In the genomic region with DNA sequence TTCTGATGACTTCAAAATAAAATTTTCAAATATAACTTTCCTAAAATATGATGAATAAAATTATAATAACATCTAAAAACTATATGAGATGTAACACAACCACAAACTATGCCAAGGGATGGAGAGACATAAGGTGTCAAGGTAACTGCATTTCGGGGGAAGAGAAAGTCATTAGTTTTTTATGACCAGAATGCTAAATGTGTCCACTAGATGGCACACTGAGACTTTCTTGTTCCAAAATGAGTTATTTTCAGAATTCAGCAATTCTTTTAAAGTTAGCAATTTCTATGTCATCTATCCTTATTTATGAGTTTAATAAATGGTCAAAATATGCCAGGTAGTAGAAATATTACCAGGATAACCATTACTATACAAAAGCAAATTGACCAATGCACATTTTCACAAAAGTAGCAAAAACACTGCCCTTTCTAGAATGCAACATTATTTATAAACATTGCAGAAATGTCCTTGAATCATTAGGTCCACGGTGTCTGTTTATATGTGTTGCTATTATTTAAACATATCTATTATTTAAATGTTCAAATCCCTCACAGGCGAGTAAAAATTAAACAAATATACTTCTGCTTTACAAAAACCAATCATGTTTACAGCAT, we compare ENCODE assay signal across 7 cellular contexts.
A peak's percentile ranks its signal among the peaks of the same experiment; 100 is the strongest.
DNase-seq lines count a peak whose midpoint lies in the region; ATAC-seq and TF ChIP-seq lines count a peak whose summit lies in the region.

No MANE protein-coding gene starts in this region.

- H3K4me3 ChIP-seq in H7 (ENCODE audit: insufficient read depth, low read depth, low read length) (no peak overlapping the region), fibroblast of lung (replicated peaks in 1 of 4; ENCODE audit: control extremely low read depth in 1 of 4, insufficient read depth in 1 of 4, low read depth in 3 of 4, low read length in 4 of 4) (no peak overlapping the region)

- no peak overlapping the region for H2AFZ ChIP-seq in fibroblast of lung (ENCODE audit: low read length)

- H3K4me2 ChIP-seq in fibroblast of lung (ENCODE audit: extremely low read depth, insufficient read depth, low read length), result no peak overlapping the region

- no peak overlapping the region for H3K9ac ChIP-seq in fibroblast of lung (ENCODE audit: insufficient read depth, low read length)

- no peak overlapping the region for H3K4me3 Mint-ChIP-seq in stimulated activated naive CD8-positive, alpha-beta T cell treated with anti-CD3 and anti-CD28 coated beads, Interleukin-15, amount 100 ng/mL, for 72 hours

- peak; percentile 47 to 70 for TF ChIP-seq CTCF in fibroblast of lung (conservative IDR thresholded peaks at IDR 0.05 in 1 of 2, IDR thresholded peaks at IDR 0.05 in 1 of 2; ENCODE audit: low read depth in 1 of 2, low read length in 2 of 2)

- DNase-seq in DMS 273 (lab: John Stamatoyannopoulos, UW; ENCODE audit: unreplicated experiment) (peak; percentile 53), H7 (peak; percentile 47), RPMI8226 (peak; percentile 59), fibroblast of lung (ENCODE audit: low read depth in 2 of 2) (peak; percentile 19 to 55), pons (ENCODE audit: low spot score) (peak; percentile 61)
- DNase-seq in stimulated activated naive CD8-positive, alpha-beta T cell treated with anti-CD3 and anti-CD28 coated beads, Interleukin-15, amount 100 ng/mL, for 72 hours, result no peak

- no peak for ATAC-seq in GM21723 (IDR thresholded peaks at IDR 0.05; ENCODE audit: unreplicated experiment)
- ATAC-seq in stimulated activated naive CD8-positive, alpha-beta T cell treated with anti-CD3 and anti-CD28 coated beads, Interleukin-15, amount 100 ng/mL, for 72 hours, result no peak

- H3K79me2 ChIP-seq in fibroblast of lung (ENCODE audit: control insufficient read depth, insufficient read depth, low read length), result no peaks in the 10 kb centered on the region

- H4K20me1 ChIP-seq in fibroblast of lung (ENCODE audit: control insufficient read depth, extremely low read depth, insufficient read depth, low read length), result no peaks in the 10 kb centered on the region

- no peaks in the 10 kb centered on the region for H3K27me3 ChIP-seq in H7 (ENCODE audit: control insufficient read depth, insufficient read depth, low read length)
- H3K27me3 ChIP-seq in fibroblast of lung (ENCODE audit: control insufficient read depth, insufficient read depth, low read length), result no peaks in the 10 kb centered on the region

- no peak overlapping the region for H3K27ac ChIP-seq in fibroblast of lung (ENCODE audit: insufficient read depth, low read length)

- no peaks in the 10 kb centered on the region for H3K4me1 Mint-ChIP-seq in stimulated activated naive CD8-positive, alpha-beta T cell treated with anti-CD3 and anti-CD28 coated beads, Interleukin-15, amount 100 ng/mL, for 72 hours

- H3K36me3 ChIP-seq in H7 (replicated peaks; ENCODE audit: control insufficient read depth, insufficient read depth, low read length) (no peaks in the 10 kb centered on the region), fibroblast of lung (ENCODE audit: control insufficient read depth, insufficient read depth, low read length) (no peaks in the 10 kb centered on the region)

- no peak overlapping the region for H3K27ac Mint-ChIP-seq in stimulated activated naive CD8-positive, alpha-beta T cell treated with anti-CD3 and anti-CD28 coated beads, Interleukin-15, amount 100 ng/mL, for 72 hours

- H3K9me3 ChIP-seq in fibroblast of lung (ENCODE audit: control insufficient read depth, insufficient read depth, low read depth, low read length), result no peaks in the 10 kb centered on the region

- H3K9me3 Mint-ChIP-seq in stimulated activated naive CD8-positive, alpha-beta T cell treated with anti-CD3 and anti-CD28 coated beads, Interleukin-15, amount 100 ng/mL, for 72 hours, result no peaks in the 10 kb centered on the region

- H3K27me3 Mint-ChIP-seq in stimulated activated naive CD8-positive, alpha-beta T cell treated with anti-CD3 and anti-CD28 coated beads, Interleukin-15, amount 100 ng/mL, for 72 hours, result no peaks in the 10 kb centered on the region

- H3K4me1 ChIP-seq in fibroblast of lung (ENCODE audit: control insufficient read depth, extremely low read depth, insufficient read depth, low read length), result no peaks in the 10 kb centered on the region

Comparison
In these comparisons a context has a peak if more than half of its experiments do, and no peak if none do; other contexts are left out.
1. DNase-seq: peak in DMS 273 (single experiment), H7 (single experiment), RPMI8226 (single experiment), fibroblast of lung (2 of 2) and pons (single experiment); none in stimulated activated naive CD8-positive, alpha-beta T cell treated with anti-CD3 and anti-CD28 coated beads, Interleukin-15, amount 100 ng/mL, for 72 hours (0 of 2).